Comparison of ENCODE assay signal across 7 cellular contexts in genomic region chr9:34177906-34178697, GRCh38. TPM values are rescaled to one million over a fixed set of nuclear protein-coding genes. Genes with fewer than 3 reads are reported as not detected.
DNase-seq lines count a peak whose midpoint lies in the region; ATAC-seq and TF ChIP-seq lines count a peak whose summit lies in the region.

No MANE protein-coding gene starts in this region.

- H3K4me3 ChIP-seq in NT2/D1 (ENCODE audit: insufficient read length, low read depth): peak overlapping the region; percentile 66
- H3K4me3 ChIP-seq in ovary: peak overlapping the region; percentile 75

- intact Hi-C loops in ovary (cut with DNase I): loop anchor here in 1 of 4 donors (5.0 kb wide), 3 partner anchors 36 to 74 kb away; partner anchors contain the start of gene DCAF12

- peak overlapping the region; percentile 95 for H3K27ac ChIP-seq in epithelial cell of prostate
- peak overlapping the region; percentile 88 to 98 for H3K27ac ChIP-seq in ovary

- H3K4me1 ChIP-seq in NT2/D1 (ENCODE audit: insufficient read depth, insufficient read length) (no peaks in the 10 kb centered on the region), ovary (ENCODE audit: insufficient read depth) (peaks cover 3% of the 10 kb centered on the region)

- DNase-seq in NT2/D1 (ENCODE audit: low read depth, low spot score) (no peak), epithelial cell of prostate (ENCODE audit: low read depth, low spot score) (no peak), ovary (peak in 1 of 5 donors; percentile 38), DMS 273 (lab: John Stamatoyannopoulos, UW; ENCODE audit: unreplicated experiment) (no peak)

- H3K9ac ChIP-seq in NT2/D1 (ENCODE audit: insufficient read length, low read depth): peak overlapping the region; percentile 93

- H3K36me3 ChIP-seq in NT2/D1 (ENCODE audit: insufficient read depth, insufficient read length, low read length) (peaks cover 2% of the 10 kb centered on the region), ovary (no peaks in the 10 kb centered on the region)

- WGBS in ovary, 3 donors: 20 to 23% (median 20%) methylated on average over 26 of the region's 26 CpGs

- TF ChIP-seq EP300 in ovary (IDR thresholded peaks at IDR 0.05): no peak

- ATAC-seq in GM21381 (IDR thresholded peaks at IDR 0.05; ENCODE audit: unreplicated experiment) (peak; percentile 17), GM19467 (IDR thresholded peaks at IDR 0.05; ENCODE audit: unreplicated experiment) (no peak), GM21529 (IDR thresholded peaks at IDR 0.05; ENCODE audit: unreplicated experiment) (no peak)

- H3K27me3 ChIP-seq in NT2/D1 (ENCODE audit: insufficient read depth, insufficient read length) (no peaks in the 10 kb centered on the region), ovary (no peaks in the 10 kb centered on the region)

- H3K9me3 ChIP-seq in NT2/D1 (ENCODE audit: insufficient read depth, low read length): no peaks in the 10 kb centered on the region
- no peaks in the 10 kb centered on the region for H3K9me3 ChIP-seq in ovary

- no peak for TF ChIP-seq CTCF in ovary (IDR thresholded peaks at IDR 0.05)

- TF ChIP-seq POLR2A in ovary (IDR thresholded peaks at IDR 0.05): no peak

RNA-seq across cellular contexts. Expression of gene UBAP1, which starts 0.7 kb away (rescaled TPM):
- total RNA-seq in ovary: 10 to 100 TPM; 25.8 to 52.8 (median 44.8) TPM
- 10 to 100 TPM; 42.1 to 93.9 TPM for polyA plus RNA-seq in ovary

RNA-seq across cellular contexts. Expression of gene DCAF12, which starts 51.6 kb away (rescaled TPM):
- total RNA-seq in ovary: 10 to 100 TPM; 18.0 to 35.0 (median 24.8) TPM
- polyA plus RNA-seq in ovary: 10 to 100 TPM; 17.2 to 65.5 TPM
